In the genomic region with DNA sequence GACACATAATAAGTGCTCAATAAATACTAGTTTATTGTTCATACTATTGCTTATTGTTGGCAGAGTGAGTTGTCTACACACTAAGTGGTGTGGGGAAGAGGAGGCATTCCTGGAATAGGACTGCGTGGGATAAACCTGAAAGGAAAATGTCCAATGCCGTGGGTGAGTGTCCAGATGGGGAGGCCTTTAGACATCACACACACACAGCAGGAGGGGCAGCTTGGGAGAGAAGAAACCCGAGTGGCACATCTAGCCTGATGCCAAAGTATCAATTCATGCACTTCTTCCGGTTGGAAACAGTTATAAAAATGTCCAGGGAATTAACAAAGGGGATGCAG, we compare ENCODE assay signal across 24 cellular contexts. TPM values are rescaled to one million over a fixed set of nuclear protein-coding genes. Genes with fewer than 3 reads are reported as not detected.
DNase-seq lines count a peak whose midpoint lies in the region; ATAC-seq, FAIRE-seq and TF ChIP-seq lines count a peak whose summit lies in the region.
"Had no signal": no experiment of that assay in that cellular context is flagged by ENCODE, and none has a peak within 500 bp of the region (broad histone marks: within the 10 kb centered on the region; RNA-seq: fewer than 3 reads in every experiment).

No MANE protein-coding gene starts in this region.

- H3K4me1 Mint-ChIP-seq in T-helper 17 cell: no peaks in the 10 kb centered on the region
- H3K4me1 Mint-ChIP-seq: activated naive CD8-positive, alpha-beta T cell treated with anti-CD3 and anti-CD28 coated beads for 36 hours; immature natural killer cell had no signal

- H3K27ac ChIP-seq in A549 (peak overlapping the region; percentile 91 to 92), brain microvascular endothelial cell (peak overlapping the region; percentile 94), kidney (ENCODE audit: low read depth in 2 of 2, low read length in 2 of 2) (peak overlapping the region; percentile 36 to 43)
- H3K27ac ChIP-seq: HL-60, ovary, transverse colon had no signal

- H3K27me3 ChIP-seq in brain microvascular endothelial cell (replicated peaks): no peaks in the 10 kb centered on the region
- H3K27me3 ChIP-seq: cardiac muscle cell, ovary, transverse colon had no signal

- DNase-seq in A549 (ENCODE audit: low read depth in 1 of 2, low spot score in 1 of 2) (no peak), HT1080 (ENCODE audit: low read depth) (peak; percentile 29), brain microvascular endothelial cell (no peak), kidney (no peak), T-helper 17 cell (no peak), NCI-H1092 (lab: John Stamatoyannopoulos, UW) (no peak), medulla oblongata (ENCODE audit: extremely low spot score) (no peak)
- no peak for DNase-seq in stimulated activated CD4-positive, alpha-beta T cell treated with anti-CD3 and anti-CD28 coated beads, Interleukin-4, amount 100 ng/mL, for 24 hours
- DNase-seq: activated CD4-positive, alpha-beta T cell treated with anti-CD3 and anti-CD28 coated beads, Interleukin-2, amount 50 U/mL, for 4 hours; activated naive CD8-positive, alpha-beta T cell treated with anti-CD3 and anti-CD28 coated beads for 36 hours; activated T-cell treated with anti-CD3 and anti-CD28 coated beads, Interleukin-2, amount 50 U/mL, for 24 hours; CD4-positive, CD25-positive, alpha-beta regulatory T cell; effector memory CD4-positive, alpha-beta T cell; GDM1; immature natural killer cell; Kasumi-1; NCI-H1694; ovary; stimulated activated naive CD4-positive, alpha-beta T cell; transverse colon had no signal

- ATAC-seq in A549 (no peak), T-helper 17 cell (no peak)

- H3K4me3 Mint-ChIP-seq in T-helper 17 cell: no peak overlapping the region
- H3K4me3 Mint-ChIP-seq: activated naive CD8-positive, alpha-beta T cell treated with anti-CD3 and anti-CD28 coated beads for 36 hours; activated T-cell treated with anti-CD3 and anti-CD28 coated beads, Interleukin-2, amount 50 U/mL, for 24 hours; CD4-positive, CD25-positive, alpha-beta regulatory T cell; immature natural killer cell had no signal

- peaks cover 78% of the 10 kb centered on the region for H3K4me1 ChIP-seq in A549
- H3K4me1 ChIP-seq in kidney (ENCODE audit: control insufficient read depth in 1 of 2, insufficient read depth in 1 of 2, low read depth in 1 of 2, low read length in 2 of 2): peaks cover 21 to 47% of the 10 kb centered on the region in 2 donors

- H3K4me3 ChIP-seq in A549: no peak overlapping the region
- H3K4me3 ChIP-seq in brain microvascular endothelial cell (ENCODE audit: low read depth, low read length): no peak overlapping the region
- H3K4me3 ChIP-seq in kidney (ENCODE audit: low read length in 2 of 2): no peak overlapping the region
- H3K4me3 ChIP-seq: cardiac muscle cell, ovary, skin epidermis, transverse colon had no signal

- H3K27ac Mint-ChIP-seq in T-helper 17 cell: no peak overlapping the region
- H3K27ac Mint-ChIP-seq: activated naive CD8-positive, alpha-beta T cell treated with anti-CD3 and anti-CD28 coated beads for 36 hours; activated T-cell treated with anti-CD3 and anti-CD28 coated beads, Interleukin-2, amount 50 U/mL, for 24 hours; CD4-positive, CD25-positive, alpha-beta regulatory T cell; immature natural killer cell had no signal

- TF ChIP-seq POLR2A in A549 (IDR thresholded peaks at IDR 0.05; ENCODE audit: low read length): no peak

- WGBS in A549 (ENCODE audit: missing lambda C conversion rate): 71% methylated on average over 4 of the region's 4 CpGs

- no peak overlapping the region for H3K9ac ChIP-seq in kidney (ENCODE audit: low read length in 2 of 2)

- no peaks in the 10 kb centered on the region for H3K9me3 ChIP-seq in A549
- H3K9me3 ChIP-seq in kidney (ENCODE audit: control insufficient read depth in 1 of 2, low read length in 2 of 2): no peaks in the 10 kb centered on the region
- H3K9me3 ChIP-seq in T-helper 17 cell (ENCODE audit: control insufficient read depth, low read length, poor library complexity, severe bottlenecking): no peaks in the 10 kb centered on the region
- H3K9me3 ChIP-seq: ovary, transverse colon had no signal

- no peaks in the 10 kb centered on the region for H3K36me3 Mint-ChIP-seq in T-helper 17 cell (ENCODE audit: low read depth)
- H3K36me3 Mint-ChIP-seq: activated naive CD8-positive, alpha-beta T cell treated with anti-CD3 and anti-CD28 coated beads for 36 hours; immature natural killer cell had no signal

- in situ Hi-C loops in brain microvascular endothelial cell (cut with HindIII; ENCODE audit: low pct_ligation_motif_present, low sequenced_read_pairs): no loop called here

- H3K36me3 ChIP-seq in brain microvascular endothelial cell (replicated peaks): no peaks in the 10 kb centered on the region
- no peaks in the 10 kb centered on the region for H3K36me3 ChIP-seq in kidney (ENCODE audit: control insufficient read depth in 1 of 2, insufficient read depth in 2 of 2, low read length in 2 of 2)
- H3K36me3 ChIP-seq: cardiac muscle cell, ovary, transverse colon had no signal

- TF ChIP-seq CTCF in A549 (IDR thresholded peaks at IDR 0.05): no peak
- TF ChIP-seq CTCF in brain microvascular endothelial cell (IDR thresholded peaks at IDR 0.05; ENCODE audit: low read depth, low read length, missing control alignments): no peak
- TF ChIP-seq CTCF in kidney (IDR thresholded peaks at IDR 0.05; ENCODE audit: borderline replicate concordance, extremely low read depth, insufficient read depth): no peak

- no peak for TF ChIP-seq RAD21 in A549 (conservative IDR thresholded peaks at IDR 0.05 in 1 of 2, IDR thresholded peaks at IDR 0.05 in 1 of 2)

- intact Hi-C loops in kidney (cut with DNase I): no loop called here

- no peak for FAIRE-seq in A549 (lab: Jason Lieb, UNC)
- no peak for FAIRE-seq in kidney (lab: Jason Lieb, UNC)
- FAIRE-seq: TTC549 had no signal

- CTCF ChIA-PET in A549 (lab: Yijun Ruan, JAX): interaction anchor here (1.3 to 5.7 kb wide), 5 partner anchors 26 to 300 kb away, joined by 3 to 22 read pairs (median 7); no protein-coding TSS in a partner anchor

- no peaks in the 10 kb centered on the region for H3K27me3 Mint-ChIP-seq in T-helper 17 cell
- H3K27me3 Mint-ChIP-seq: activated naive CD8-positive, alpha-beta T cell treated with anti-CD3 and anti-CD28 coated beads for 36 hours; activated T-cell treated with anti-CD3 and anti-CD28 coated beads, Interleukin-2, amount 50 U/mL, for 24 hours; CD4-positive, CD25-positive, alpha-beta regulatory T cell had no signal

- POLR2A ChIA-PET in A549 (lab: Yijun Ruan, JAX): interaction anchor here (1.0 to 2.6 kb wide), 4 partner anchors 21 to 100 kb away, joined by 5 to 25 read pairs (median 14); partner anchors contain the start of genes CCN1 and ZNHIT6

- no peak for TF ChIP-seq EP300 in A549 (IDR thresholded peaks at IDR 0.05)

- peak overlapping the region; percentile 69 for H3K4me2 ChIP-seq in A549

TF ChIP-seq in A549, 52 proteins besides CTCF, POLR2A, EP300 and RAD21:
- TF ChIP-seq SMC3 (IDR thresholded peaks at IDR 0.05) (no peak), HOXA7 (CRISPR knock-in tag; IDR thresholded peaks at IDR 0.05) (no peak), CHD4 (IDR thresholded peaks at IDR 0.05; ENCODE audit: borderline replicate concordance) (no peak), ESRRA (IDR thresholded peaks at IDR 0.05; ENCODE audit: borderline replicate concordance, low read length) (no peak), TFCP2L1 (CRISPR knock-in tag; IDR thresholded peaks at IDR 0.05) (no peak), HDAC2 (IDR thresholded peaks at IDR 0.05) (no peak), NR3C1 (IDR thresholded peaks at IDR 0.05) (no peak), SREBF2 (IDR thresholded peaks at IDR 0.05) (no peak), CHD2 (IDR thresholded peaks at IDR 0.05; ENCODE audit: low read length, partially characterized antibody) (no peak), ZFP36 (IDR thresholded peaks at IDR 0.05; ENCODE audit: borderline replicate concordance, partially characterized antibody) (no peak), ZSCAN20 (CRISPR knock-in tag; IDR thresholded peaks at IDR 0.05) (no peak), GATA3 (IDR thresholded peaks at IDR 0.05; ENCODE audit: borderline replicate concordance) (no peak), KDM1A (IDR thresholded peaks at IDR 0.05; ENCODE audit: low read depth) (no peak), BCL3 (IDR thresholded peaks at IDR 0.05) (no peak)
- TF ChIP-seq, protein P1, sequence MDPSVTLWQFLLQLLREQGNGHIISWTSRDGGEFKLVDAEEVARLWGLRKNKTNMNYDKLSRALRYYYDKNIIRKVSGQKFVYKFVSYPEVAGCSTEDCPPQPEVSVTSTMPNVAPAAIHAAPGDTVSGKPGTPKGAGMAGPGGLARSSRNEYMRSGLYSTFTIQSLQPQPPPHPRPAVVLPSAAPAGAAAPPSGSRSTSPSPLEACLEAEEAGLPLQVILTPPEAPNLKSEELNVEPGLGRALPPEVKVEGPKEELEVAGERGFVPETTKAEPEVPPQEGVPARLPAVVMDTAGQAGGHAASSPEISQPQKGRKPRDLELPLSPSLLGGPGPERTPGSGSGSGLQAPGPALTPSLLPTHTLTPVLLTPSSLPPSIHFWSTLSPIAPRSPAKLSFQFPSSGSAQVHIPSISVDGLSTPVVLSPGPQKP (IDR thresholded peaks at IDR 0.05; ENCODE audit: low read depth, low read length): no peak

RNA-seq across cellular contexts. Expression of gene CCN1, which starts 27.3 kb away (rescaled TPM):
- 46.5 and 57.2 TPM in 2 replicates for polyA plus RNA-seq in A549 (2011; rRNA removed)
- 82.1 and 97.6 TPM in 2 replicates for polyA plus RNA-seq in A549 (2012; cell fraction: cytosol; rRNA removed)
- 197 and 256 TPM in 2 replicates for polyA plus RNA-seq in A549 (2012; cell fraction: nucleus; rRNA removed)
- polyA plus RNA-seq in A549 (2017; fragmentation: RNase III; extraction: RNeasy Plus Mini Kit Qiagen cat#74134 plus additional on column Dnase treatment): 58.1 to 90.6 TPM (median 62.5 TPM) in 3 replicates
- polyA minus RNA-seq in A549 (2011; rRNA and poly(A)+ RNA removed): 31.6 and 37.0 TPM in 2 replicates
- total RNA-seq in HT1080 (2014; rRNA removed; shearing (Covaris generic)): 22.9 and 38.1 TPM in 2 replicates
- polyA plus RNA-seq in HT1080 (2015; cell fraction: cytosol; rRNA removed): 367 and 414 TPM in 2 replicates
- 987 and 1,103 TPM in 2 replicates for polyA plus RNA-seq in HT1080 (2015; cell fraction: nucleus; rRNA removed)
- total RNA-seq in kidney: 61.3 TPM
- 79.1 TPM for polyA plus RNA-seq in kidney (ENCODE audit: insufficient read depth, low read depth, low replicate concordance)
- total RNA-seq in T-helper 17 cell: not detected
- total RNA-seq: CD4-positive, CD25-positive, alpha-beta regulatory T cell had no signal
- polyA plus RNA-seq: CD4-positive, CD25-positive, alpha-beta regulatory T cell; immature natural killer cell had no signal

Comparison
In these comparisons a context has a peak if more than half of its experiments do, and no peak if none do; other contexts are left out.
1. H3K27ac ChIP-seq: peak in every context shown above with its lines; median percentile 94 in brain microvascular endothelial cell; 92 in A549; 40 in kidney.
2. RNA of gene CCN1, which starts 27.3 kb away (total RNA-seq): 61.3 TPM in kidney (single experiment) and 22.9 to 38.1 TPM in HT1080; not detected in T-helper 17 cell; every median in the first group is over 10 times any median in the second.